ENCODE assay signal across 2 cellular contexts in the genomic region with DNA sequence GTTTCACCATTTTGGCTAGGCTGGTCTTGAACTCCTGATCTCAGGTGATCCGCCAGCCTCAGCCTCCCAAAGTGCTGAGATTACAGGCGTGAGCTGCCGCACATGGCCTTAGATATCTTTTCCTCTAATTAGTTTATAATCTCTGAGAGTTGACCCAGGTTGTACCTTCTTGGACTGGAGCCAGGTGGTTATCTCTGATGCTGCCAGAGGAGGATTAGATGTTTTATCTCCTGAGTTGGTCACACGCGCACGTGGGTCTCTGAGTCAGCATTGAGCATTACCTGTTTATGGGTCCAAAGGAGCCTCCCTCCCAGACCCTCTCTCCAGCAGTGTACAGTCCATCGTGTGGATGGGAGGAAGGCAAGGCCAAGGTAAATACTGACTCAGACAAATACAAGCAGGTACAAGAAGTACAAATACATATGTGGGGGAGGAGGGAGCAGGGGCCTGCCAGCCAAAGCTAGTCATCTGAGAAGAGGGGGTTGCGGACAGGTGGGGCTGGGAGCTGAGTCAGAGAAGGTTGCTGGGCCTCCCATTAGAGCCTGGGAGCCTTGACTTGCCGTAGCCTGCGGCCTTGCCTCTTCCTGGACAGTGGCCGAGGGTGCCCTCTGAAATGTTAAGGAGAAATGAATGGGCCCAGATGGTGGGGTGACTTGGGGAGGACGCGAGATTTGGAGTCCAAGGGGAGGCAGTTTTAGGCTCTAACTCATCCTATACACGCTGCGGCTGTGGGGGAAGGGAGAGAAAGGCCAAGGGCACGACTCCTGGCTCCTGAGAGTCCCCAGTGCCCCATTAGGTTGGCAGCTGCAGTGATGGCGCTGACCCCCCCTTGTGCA.
TF ChIP-seq lines count a peak whose summit lies in the region.

No MANE protein-coding gene starts in this region.

TF ChIP-seq in HCT116, 20 proteins besides CTCF, POLR2A, EP300 and RAD21:
- TF ChIP-seq CEBPB (IDR thresholded peaks at IDR 0.05; ENCODE audit: low read depth) (peak; percentile 86), ELF1 (IDR thresholded peaks at IDR 0.05; ENCODE audit: borderline replicate concordance, low read depth) (no peak), ZNF274 (IDR thresholded peaks at IDR 0.05; ENCODE audit: low read depth, low read length) (no peak), ZFX (IDR thresholded peaks at IDR 0.05) (peak; percentile 43; the same call in 1 of the 2 replicates), TCF7L2 (IDR thresholded peaks at IDR 0.05; ENCODE audit: borderline replicate concordance, extremely low read depth, insufficient read depth, insufficient read length) (peak; percentile 69), POLR2AphosphoS5 (IDR thresholded peaks at IDR 0.05; ENCODE audit: low read depth, low read length) (peak; percentile 60; the same call in 1 of the 2 replicates), YY1 (IDR thresholded peaks at IDR 0.05; ENCODE audit: extremely low read depth, insufficient replicate concordance, low read depth, low read length) (peak; percentile 67), EGR1 (IDR thresholded peaks at IDR 0.05; ENCODE audit: low read depth) (peak; percentile 86), SIN3A (IDR thresholded peaks at IDR 0.05; ENCODE audit: low read depth) (peak; percentile 97), CBX3 (IDR thresholded peaks at IDR 0.05; ENCODE audit: low read depth) (peak; percentile 98), JUND (IDR thresholded peaks at IDR 0.05) (peak; percentile 98), EZH2 (IDR thresholded peaks at IDR 0.05) (no peak), EZH2phosphoT487 (IDR thresholded peaks at IDR 0.05; ENCODE audit: borderline replicate concordance) (no peak), SP1 (IDR thresholded peaks at IDR 0.05; ENCODE audit: low read depth) (peak; percentile 98), FOSL1 (IDR thresholded peaks at IDR 0.05; ENCODE audit: low read depth) (peak; percentile 96), SRF (IDR thresholded peaks at IDR 0.05; ENCODE audit: low read depth) (peak; percentile 54; the same call in 1 of the 2 replicates)
- TF ChIP-seq, protein P1, sequence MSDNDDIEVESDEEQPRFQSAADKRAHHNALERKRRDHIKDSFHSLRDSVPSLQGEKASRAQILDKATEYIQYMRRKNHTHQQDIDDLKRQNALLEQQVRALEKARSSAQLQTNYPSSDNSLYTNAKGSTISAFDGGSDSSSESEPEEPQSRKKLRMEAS (IDR thresholded peaks at IDR 0.05), result peak; percentile 95
- TF ChIP-seq, protein P2, sequence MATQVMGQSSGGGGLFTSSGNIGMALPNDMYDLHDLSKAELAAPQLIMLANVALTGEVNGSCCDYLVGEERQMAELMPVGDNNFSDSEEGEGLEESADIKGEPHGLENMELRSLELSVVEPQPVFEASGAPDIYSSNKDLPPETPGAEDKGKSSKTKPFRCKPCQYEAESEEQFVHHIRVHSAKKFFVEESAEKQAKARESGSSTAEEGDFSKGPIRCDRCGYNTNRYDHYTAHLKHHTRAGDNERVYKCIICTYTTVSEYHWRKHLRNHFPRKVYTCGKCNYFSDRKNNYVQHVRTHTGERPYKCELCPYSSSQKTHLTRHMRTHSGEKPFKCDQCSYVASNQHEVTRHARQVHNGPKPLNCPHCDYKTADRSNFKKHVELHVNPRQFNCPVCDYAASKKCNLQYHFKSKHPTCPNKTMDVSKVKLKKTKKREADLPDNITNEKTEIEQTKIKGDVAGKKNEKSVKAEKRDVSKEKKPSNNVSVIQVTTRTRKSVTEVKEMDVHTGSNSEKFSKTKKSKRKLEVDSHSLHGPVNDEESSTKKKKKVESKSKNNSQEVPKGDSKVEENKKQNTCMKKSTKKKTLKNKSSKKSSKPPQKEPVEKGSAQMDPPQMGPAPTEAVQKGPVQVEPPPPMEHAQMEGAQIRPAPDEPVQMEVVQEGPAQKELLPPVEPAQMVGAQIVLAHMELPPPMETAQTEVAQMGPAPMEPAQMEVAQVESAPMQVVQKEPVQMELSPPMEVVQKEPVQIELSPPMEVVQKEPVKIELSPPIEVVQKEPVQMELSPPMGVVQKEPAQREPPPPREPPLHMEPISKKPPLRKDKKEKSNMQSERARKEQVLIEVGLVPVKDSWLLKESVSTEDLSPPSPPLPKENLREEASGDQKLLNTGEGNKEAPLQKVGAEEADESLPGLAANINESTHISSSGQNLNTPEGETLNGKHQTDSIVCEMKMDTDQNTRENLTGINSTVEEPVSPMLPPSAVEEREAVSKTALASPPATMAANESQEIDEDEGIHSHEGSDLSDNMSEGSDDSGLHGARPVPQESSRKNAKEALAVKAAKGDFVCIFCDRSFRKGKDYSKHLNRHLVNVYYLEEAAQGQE (IDR thresholded peaks at IDR 0.05; ENCODE audit: low read depth), result no peak
- TF ChIP-seq, protein P3, sequence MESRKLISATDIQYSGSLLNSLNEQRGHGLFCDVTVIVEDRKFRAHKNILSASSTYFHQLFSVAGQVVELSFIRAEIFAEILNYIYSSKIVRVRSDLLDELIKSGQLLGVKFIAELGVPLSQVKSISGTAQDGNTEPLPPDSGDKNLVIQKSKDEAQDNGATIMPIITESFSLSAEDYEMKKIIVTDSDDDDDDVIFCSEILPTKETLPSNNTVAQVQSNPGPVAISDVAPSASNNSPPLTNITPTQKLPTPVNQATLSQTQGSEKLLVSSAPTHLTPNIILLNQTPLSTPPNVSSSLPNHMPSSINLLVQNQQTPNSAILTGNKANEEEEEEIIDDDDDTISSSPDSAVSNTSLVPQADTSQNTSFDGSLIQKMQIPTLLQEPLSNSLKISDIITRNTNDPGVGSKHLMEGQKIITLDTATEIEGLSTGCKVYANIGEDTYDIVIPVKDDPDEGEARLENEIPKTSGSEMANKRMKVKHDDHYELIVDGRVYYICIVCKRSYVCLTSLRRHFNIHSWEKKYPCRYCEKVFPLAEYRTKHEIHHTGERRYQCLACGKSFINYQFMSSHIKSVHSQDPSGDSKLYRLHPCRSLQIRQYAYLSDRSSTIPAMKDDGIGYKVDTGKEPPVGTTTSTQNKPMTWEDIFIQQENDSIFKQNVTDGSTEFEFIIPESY (IDR thresholded peaks at IDR 0.05; ENCODE audit: extremely low read depth, insufficient replicate concordance, low read length), result peak; percentile 71
- TF ChIP-seq, protein P4, sequence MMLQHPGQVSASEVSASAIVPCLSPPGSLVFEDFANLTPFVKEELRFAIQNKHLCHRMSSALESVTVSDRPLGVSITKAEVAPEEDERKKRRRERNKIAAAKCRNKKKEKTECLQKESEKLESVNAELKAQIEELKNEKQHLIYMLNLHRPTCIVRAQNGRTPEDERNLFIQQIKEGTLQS (IDR thresholded peaks at IDR 0.05), result no peak

TF ChIP-seq in H1, 55 proteins besides CTCF, POLR2A, EP300 and RAD21:
- TF ChIP-seq SRF (IDR thresholded peaks at IDR 0.05; ENCODE audit: low read depth, low read length) (no peak), HDAC6 (IDR thresholded peaks at IDR 0.05; ENCODE audit: low read depth, low read length) (no peak), ASH2L (IDR thresholded peaks at IDR 0.05; ENCODE audit: low read length) (no peak), BACH1 (IDR thresholded peaks at IDR 0.05; ENCODE audit: low read length) (no peak), EGR1 (IDR thresholded peaks at IDR 0.05; ENCODE audit: borderline replicate concordance, low read depth, low read length) (no peak), PHF8 (conservative IDR thresholded peaks at IDR 0.05; ENCODE audit: low read depth, low read length) (no peak), TBP (IDR thresholded peaks at IDR 0.05; ENCODE audit: low read depth, low read length) (no peak)
